Comparison of ENCODE assay signal across 1 cellular context in the genomic region with DNA sequence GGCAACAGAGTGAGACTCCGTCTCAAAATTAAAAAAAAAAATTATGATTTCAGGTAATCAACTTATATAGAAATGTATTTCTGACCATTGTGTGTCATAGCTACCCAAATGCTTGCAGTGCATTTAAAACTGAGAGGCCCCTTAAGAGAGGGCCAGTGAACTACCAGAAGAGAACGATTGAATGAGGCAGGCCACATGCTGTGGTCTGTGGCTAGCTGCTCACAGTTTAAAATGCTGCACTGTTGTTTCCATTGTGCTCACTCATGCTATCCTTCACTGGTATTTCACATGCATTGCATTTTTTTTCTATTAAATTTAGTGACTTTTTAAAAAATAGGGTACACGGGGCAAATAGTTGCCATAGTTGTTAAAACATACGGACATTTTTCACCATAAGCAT.
TF ChIP-seq lines count a peak whose summit lies in the region.

No MANE protein-coding gene starts in this region.

TF ChIP-seq in HepG2, 621 proteins besides CTCF, POLR2A, EP300 and RAD21 (continued from another document):
- TF ChIP-seq, protein P1, sequence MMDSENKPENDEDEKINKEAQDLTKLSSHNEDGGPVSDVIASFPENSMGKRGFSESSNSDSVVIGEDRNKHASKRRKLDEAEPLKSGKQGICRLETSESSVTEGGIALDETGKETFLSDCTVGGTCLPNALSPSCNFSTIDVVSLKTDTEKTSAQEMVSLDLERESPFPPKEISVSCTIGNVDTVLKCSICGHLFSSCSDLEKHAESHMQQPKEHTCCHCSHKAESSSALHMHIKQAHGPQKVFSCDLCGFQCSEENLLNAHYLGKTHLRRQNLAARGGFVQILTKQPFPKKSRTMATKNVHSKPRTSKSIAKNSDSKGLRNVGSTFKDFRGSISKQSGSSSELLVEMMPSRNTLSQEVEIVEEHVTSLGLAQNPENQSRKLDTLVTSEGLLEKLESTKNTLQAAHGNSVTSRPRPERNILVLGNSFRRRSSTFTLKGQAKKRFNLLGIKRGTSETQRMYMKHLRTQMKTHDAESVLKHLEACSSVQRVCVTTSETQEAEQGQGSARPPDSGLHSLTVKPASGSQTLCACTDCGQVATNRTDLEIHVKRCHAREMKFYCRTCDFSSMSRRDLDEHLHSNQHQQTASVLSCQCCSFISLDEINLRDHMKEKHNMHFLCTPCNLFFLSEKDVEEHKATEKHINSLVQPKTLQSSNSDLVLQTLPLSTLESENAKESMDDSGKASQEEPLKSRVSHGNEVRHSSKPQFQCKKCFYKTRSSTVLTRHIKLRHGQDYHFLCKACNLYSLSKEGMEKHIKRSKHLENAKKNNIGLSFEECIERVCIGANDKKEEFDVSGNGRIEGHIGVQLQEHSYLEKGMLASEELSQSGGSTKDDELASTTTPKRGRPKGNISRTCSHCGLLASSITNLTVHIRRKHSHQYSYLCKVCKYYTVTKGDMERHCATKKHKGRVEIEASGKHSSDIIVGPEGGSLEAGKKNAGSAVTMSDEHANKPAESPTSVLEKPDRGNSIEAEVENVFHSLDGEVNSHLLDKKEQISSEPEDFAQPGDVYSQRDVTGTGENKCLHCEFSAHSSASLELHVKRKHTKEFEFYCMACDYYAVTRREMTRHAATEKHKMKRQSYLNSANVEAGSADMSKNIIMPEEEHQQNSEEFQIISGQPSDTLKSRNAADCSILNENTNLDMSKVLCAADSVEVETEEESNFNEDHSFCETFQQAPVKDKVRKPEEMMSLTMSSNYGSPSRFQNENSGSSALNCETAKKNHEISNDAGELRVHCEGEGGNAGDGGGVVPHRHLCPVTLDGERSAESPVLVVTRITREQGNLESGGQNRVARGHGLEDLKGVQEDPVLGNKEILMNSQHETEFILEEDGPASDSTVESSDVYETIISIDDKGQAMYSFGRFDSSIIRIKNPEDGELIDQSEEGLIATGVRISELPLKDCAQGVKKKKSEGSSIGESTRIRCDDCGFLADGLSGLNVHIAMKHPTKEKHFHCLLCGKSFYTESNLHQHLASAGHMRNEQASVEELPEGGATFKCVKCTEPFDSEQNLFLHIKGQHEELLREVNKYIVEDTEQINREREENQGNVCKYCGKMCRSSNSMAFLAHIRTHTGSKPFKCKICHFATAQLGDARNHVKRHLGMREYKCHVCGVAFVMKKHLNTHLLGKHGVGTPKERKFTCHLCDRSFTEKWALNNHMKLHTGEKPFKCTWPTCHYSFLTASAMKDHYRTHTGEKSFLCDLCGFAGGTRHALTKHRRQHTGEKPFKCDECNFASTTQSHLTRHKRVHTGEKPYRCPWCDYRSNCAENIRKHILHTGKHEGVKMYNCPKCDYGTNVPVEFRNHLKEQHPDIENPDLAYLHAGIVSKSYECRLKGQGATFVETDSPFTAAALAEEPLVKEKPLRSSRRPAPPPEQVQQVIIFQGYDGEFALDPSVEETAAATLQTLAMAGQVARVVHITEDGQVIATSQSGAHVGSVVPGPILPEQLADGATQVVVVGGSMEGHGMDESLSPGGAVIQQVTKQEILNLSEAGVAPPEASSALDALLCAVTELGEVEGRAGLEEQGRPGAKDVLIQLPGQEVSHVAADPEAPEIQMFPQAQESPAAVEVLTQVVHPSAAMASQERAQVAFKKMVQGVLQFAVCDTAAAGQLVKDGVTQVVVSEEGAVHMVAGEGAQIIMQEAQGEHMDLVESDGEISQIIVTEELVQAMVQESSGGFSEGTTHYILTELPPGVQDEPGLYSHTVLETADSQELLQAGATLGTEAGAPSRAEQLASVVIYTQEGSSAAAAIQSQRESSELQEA (CRISPR knock-in tag; IDR thresholded peaks at IDR 0.05; ENCODE audit: not compliant biosample characterization) = no peak
TF ChIP-seq in HepG2: peak in this region for 0.
